In genomic region chr2:1511455-1511854, GRCh38 we compare ENCODE assay signal across 24 cellular contexts.
DNase-seq lines count a peak whose midpoint lies in the region; ATAC-seq, FAIRE-seq and TF ChIP-seq lines count a peak whose summit lies in the region.
"Had no signal": no experiment of that assay in that cellular context is flagged by ENCODE, and none has a peak within 500 bp of the region (broad histone marks: within the 10 kb centered on the region; RNA-seq: fewer than 3 reads in every experiment).

No MANE protein-coding gene starts in this region.

- FAIRE-seq in kidney (lab: Jason Lieb, UNC), result no peak
- FAIRE-seq: GM12892, GM19239 had no signal

- peaks cover 4% of the 10 kb centered on the region for H3K27me3 Mint-ChIP-seq in activated CD8-positive, alpha-beta T cell treated with anti-CD3 and anti-CD28 coated beads, Interleukin-2, amount 10 ng/mL, durations not matched to agents 7 days and 5 days (ENCODE audit: low read depth)
- H3K27me3 Mint-ChIP-seq in activated CD8-positive, alpha-beta T cell treated with anti-CD3 and anti-CD28 coated beads for 36 hours, result no peaks in the 10 kb centered on the region

- POLR2A ChIA-PET in activated CD8-positive, alpha-beta T cell treated with anti-CD3 and anti-CD28 coated beads, Interleukin-2, amount 10 ng/mL, durations not matched to agents 7 days and 5 days (lab: Charles Lee), result no interaction called here
- POLR2A ChIA-PET in activated CD8-positive, alpha-beta T cell treated with anti-CD3 and anti-CD28 coated beads for 36 hours (lab: Charles Lee), result no interaction called here

- peak; percentile 7 for DNase-seq in activated CD8-positive, alpha-beta T cell treated with anti-CD3 and anti-CD28 coated beads, Interleukin-2, amount 10 ng/mL, durations not matched to agents 7 days and 5 days
- DNase-seq in activated CD8-positive, alpha-beta T cell treated with anti-CD3 and anti-CD28 coated beads for 36 hours, result no peak
- DNase-seq in RWPE2 (ENCODE audit: low spot score) (peak; percentile 4), kidney (peak; percentile 13), sigmoid colon (peak; percentile 51), mucosa of gallbladder (ENCODE audit: low spot score) (no peak), breast epithelium (ENCODE audit: low spot score in 2 of 2) (no peak)
- DNase-seq: DMS153; DND-41; NCI-H1048; NCI-H1417; NCI-H1694; NCI-H2029 treated with DMSO at 0.1 percent for 48 hours; NCI-H446 treated with DMSO at 0.1 percent for 48 hours; NCI-H526; NCI-H82; NK-92 treated with Interleukin-12 subunit alpha and Interleukin-12 subunit beta, amount 100 ng/mL, for 24 hours; PC-3; SHP77 had no signal

- CTCF ChIA-PET in activated CD8-positive, alpha-beta T cell treated with anti-CD3 and anti-CD28 coated beads, Interleukin-2, amount 10 ng/mL, durations not matched to agents 7 days and 5 days (lab: Charles Lee), result no interaction called here
- CTCF ChIA-PET in activated CD8-positive, alpha-beta T cell treated with anti-CD3 and anti-CD28 coated beads for 36 hours (lab: Charles Lee), result no interaction called here

- H3K4me1 ChIP-seq in RWPE2 (ENCODE audit: insufficient read depth, poor library complexity, severe bottlenecking) (no peaks in the 10 kb centered on the region), kidney (ENCODE audit: control insufficient read depth in 1 of 2, insufficient read depth in 1 of 2, low read depth in 1 of 2, low read length in 2 of 2) (no peaks in the 10 kb centered on the region), sigmoid colon (no peaks in the 10 kb centered on the region), breast epithelium (no peaks in the 10 kb centered on the region)

- ATAC-seq in activated CD8-positive, alpha-beta T cell treated with anti-CD3 and anti-CD28 coated beads, Interleukin-2, amount 10 ng/mL, durations not matched to agents 7 days and 5 days, result no peak
- ATAC-seq in activated CD8-positive, alpha-beta T cell treated with anti-CD3 and anti-CD28 coated beads for 36 hours, result no peak
- ATAC-seq in RWPE2 (ENCODE audit: low read depth), result no peak
- ATAC-seq: HCT116, PC-3 had no signal

- H3K27me3 ChIP-seq in RWPE2 (ENCODE audit: insufficient read depth, poor library complexity, severe bottlenecking) (no peaks in the 10 kb centered on the region), sigmoid colon (peaks cover 0 to 3% (median 0%) of the 10 kb centered on the region in 3 donors), breast epithelium (peaks cover 0 to 6% of the 10 kb centered on the region in 2 donors)

- H3K4me3 ChIP-seq in RWPE2 (ENCODE audit: severe bottlenecking) (no peak overlapping the region), kidney (ENCODE audit: low read length in 2 of 2) (no peak overlapping the region), sigmoid colon (no peak overlapping the region), breast epithelium (no peak overlapping the region)

- intact Hi-C loops in activated CD8-positive, alpha-beta T cell treated with anti-CD3 and anti-CD28 coated beads for 36 hours (cut with micrococcal nuclease), result no loop called here
- intact Hi-C loops in kidney (cut with DNase I) (no loop called here), sigmoid colon (cut with DNase I) (no loop called here), breast epithelium (cut with DNase I; ENCODE audit: low total_unique reads) (no loop called here)

- no peak overlapping the region for H3K27ac Mint-ChIP-seq in activated CD8-positive, alpha-beta T cell treated with anti-CD3 and anti-CD28 coated beads, Interleukin-2, amount 10 ng/mL, durations not matched to agents 7 days and 5 days
- no peak overlapping the region for H3K27ac Mint-ChIP-seq in activated CD8-positive, alpha-beta T cell treated with anti-CD3 and anti-CD28 coated beads for 36 hours
- H3K27ac Mint-ChIP-seq: IgD-negative memory B cell had no signal

- no peak overlapping the region for H3K4me3 Mint-ChIP-seq in activated CD8-positive, alpha-beta T cell treated with anti-CD3 and anti-CD28 coated beads, Interleukin-2, amount 10 ng/mL, durations not matched to agents 7 days and 5 days
- no peak overlapping the region for H3K4me3 Mint-ChIP-seq in activated CD8-positive, alpha-beta T cell treated with anti-CD3 and anti-CD28 coated beads for 36 hours
- H3K4me3 Mint-ChIP-seq: IgD-negative memory B cell had no signal

- no peaks in the 10 kb centered on the region for H3K36me3 ChIP-seq in RWPE2 (ENCODE audit: low read depth)
- H3K36me3 ChIP-seq in kidney (ENCODE audit: control insufficient read depth in 1 of 2, insufficient read depth in 2 of 2, low read length in 2 of 2), result no peaks in the 10 kb centered on the region
- no peaks in the 10 kb centered on the region for H3K36me3 ChIP-seq in sigmoid colon
- H3K36me3 ChIP-seq in breast epithelium, result no peaks in the 10 kb centered on the region

- peaks cover 7% of the 10 kb centered on the region for H3K36me3 Mint-ChIP-seq in activated CD8-positive, alpha-beta T cell treated with anti-CD3 and anti-CD28 coated beads, Interleukin-2, amount 10 ng/mL, durations not matched to agents 7 days and 5 days (ENCODE audit: low read depth)
- no peaks in the 10 kb centered on the region for H3K36me3 Mint-ChIP-seq in activated CD8-positive, alpha-beta T cell treated with anti-CD3 and anti-CD28 coated beads for 36 hours (ENCODE audit: low read depth)
- H3K36me3 Mint-ChIP-seq: IgD-negative memory B cell had no signal

- 64 to 70% methylated on average over 5 to 6 of the region's 6 CpGs for WGBS in sigmoid colon, 2 donors

- H3K9me3 Mint-ChIP-seq in activated CD8-positive, alpha-beta T cell treated with anti-CD3 and anti-CD28 coated beads, Interleukin-2, amount 10 ng/mL, durations not matched to agents 7 days and 5 days (ENCODE audit: insufficient read depth), result no peaks in the 10 kb centered on the region
- H3K9me3 Mint-ChIP-seq in activated CD8-positive, alpha-beta T cell treated with anti-CD3 and anti-CD28 coated beads for 36 hours, result no peaks in the 10 kb centered on the region

- H3K9me3 ChIP-seq in RWPE2 (ENCODE audit: severe bottlenecking) (no peaks in the 10 kb centered on the region), kidney (ENCODE audit: control insufficient read depth in 1 of 2, low read length in 2 of 2) (no peaks in the 10 kb centered on the region), sigmoid colon (no peaks in the 10 kb centered on the region), breast epithelium (no peaks in the 10 kb centered on the region)

- H3K4me1 Mint-ChIP-seq in activated CD8-positive, alpha-beta T cell treated with anti-CD3 and anti-CD28 coated beads, Interleukin-2, amount 10 ng/mL, durations not matched to agents 7 days and 5 days (ENCODE audit: low read depth), result peaks cover 27% of the 10 kb centered on the region
- peaks cover 12% of the 10 kb centered on the region for H3K4me1 Mint-ChIP-seq in activated CD8-positive, alpha-beta T cell treated with anti-CD3 and anti-CD28 coated beads for 36 hours (ENCODE audit: low read depth)

- TF ChIP-seq POLR2A in sigmoid colon (IDR thresholded peaks at IDR 0.05) (no peak), breast epithelium (IDR thresholded peaks at IDR 0.05) (no peak)

- TF ChIP-seq CTCF in activated CD8-positive, alpha-beta T cell treated with anti-CD3 and anti-CD28 coated beads for 36 hours (IDR thresholded peaks at IDR 0.05), result no peak
- no peak for TF ChIP-seq CTCF in RWPE2 (IDR thresholded peaks at IDR 0.05; ENCODE audit: poor library complexity, severe bottlenecking)
- TF ChIP-seq CTCF in kidney (IDR thresholded peaks at IDR 0.05; ENCODE audit: borderline replicate concordance, extremely low read depth, insufficient read depth), result no peak
- no peak for TF ChIP-seq CTCF in sigmoid colon (IDR thresholded peaks at IDR 0.05)
- TF ChIP-seq CTCF in breast epithelium (IDR thresholded peaks at IDR 0.05), result no peak

- H3K9ac ChIP-seq in kidney (ENCODE audit: low read length in 2 of 2), result no peak overlapping the region
- H3K9ac ChIP-seq: KMS-11 had no signal

- H3K27ac ChIP-seq in RWPE2 (ENCODE audit: poor library complexity, severe bottlenecking), result no peak overlapping the region
- no peak overlapping the region for H3K27ac ChIP-seq in kidney (ENCODE audit: low read depth in 2 of 2, low read length in 2 of 2)
- H3K27ac ChIP-seq in sigmoid colon, result no peak overlapping the region
- no peak overlapping the region for H3K27ac ChIP-seq in breast epithelium
- H3K27ac ChIP-seq: KMS-11 had no signal

- TF ChIP-seq EP300 in sigmoid colon (IDR thresholded peaks at IDR 0.05), result no peak

Comparison
In these comparisons a context has a peak if more than half of its experiments do, and no peak if none do; other contexts are left out.
1. DNase-seq: peak in activated CD8-positive, alpha-beta T cell treated with anti-CD3 and anti-CD28 coated beads, Interleukin-2, amount 10 ng/mL, durations not matched to agents 7 days and 5 days (single experiment), RWPE2 (single experiment), kidney (single experiment) and sigmoid colon (single experiment); none in activated CD8-positive, alpha-beta T cell treated with anti-CD3 and anti-CD28 coated beads for 36 hours (single experiment), mucosa of gallbladder (single experiment) and breast epithelium (0 of 2).